9 cellular contexts compared by ENCODE assay signal in the genomic region with DNA sequence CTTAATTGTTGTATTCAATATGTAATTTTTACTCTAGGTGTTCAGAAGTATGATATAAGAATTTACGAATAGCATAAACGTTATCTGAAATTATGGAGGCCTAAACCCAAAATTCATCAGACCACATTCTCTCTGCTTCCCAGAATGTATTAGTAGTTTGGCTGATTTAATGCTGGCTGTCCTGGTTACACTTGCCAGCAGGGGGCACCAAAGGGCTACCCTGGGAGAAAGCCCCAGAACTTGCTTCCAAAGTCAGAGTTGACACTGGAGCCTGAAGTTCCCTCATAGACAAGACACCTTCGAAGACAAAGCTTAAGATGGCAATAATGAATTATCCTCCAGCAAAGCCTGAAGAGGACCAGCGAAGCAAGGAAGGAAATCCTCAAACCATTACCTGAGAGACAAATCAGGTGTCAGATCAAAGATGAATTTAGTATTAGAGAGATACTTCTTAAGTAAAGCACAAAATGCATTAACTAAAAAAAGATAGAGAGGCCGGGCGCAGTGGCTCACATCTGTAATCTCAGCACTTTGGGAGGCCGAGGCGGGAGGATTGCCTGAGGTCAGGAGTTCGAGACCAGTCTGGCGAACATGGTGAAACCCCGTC. TPM values are rescaled to one million over a fixed set of nuclear protein-coding genes. Genes with fewer than 3 reads are reported as not detected.
DNase-seq lines count a peak whose midpoint lies in the region; ATAC-seq and TF ChIP-seq lines count a peak whose summit lies in the region.
"Had no signal": no experiment of that assay in that cellular context is flagged by ENCODE, and none has a peak within 500 bp of the region (broad histone marks: within the 10 kb centered on the region; RNA-seq: fewer than 3 reads in every experiment).

No MANE protein-coding gene starts in this region.

- DNase-seq in CD14-positive monocyte (ENCODE audit: low spot score), result no peak
- DNase-seq in GM19238 (ENCODE audit: insufficient read length, low spot score), result peak; percentile 30
- peak; percentile 49 to 50 for DNase-seq in activated T-cell treated with anti-CD3 and anti-CD28 coated beads, Interleukin-2, amount 50 U/mL, for 72 hours
- DNase-seq in glutamatergic neuron, result peak; percentile 70
- DNase-seq in stimulated activated CD4-positive, alpha-beta T cell treated with anti-CD3 and anti-CD28 coated beads, Interleukin-15, amount 100 ng/mL, for 48 hours (ENCODE audit: low read depth in 2 of 2), result peak; percentile 11 to 44

- H3K9me2 ChIP-seq in OCI-LY1 (ENCODE audit: low read depth, low read length), result no peaks in the 10 kb centered on the region

- H3F3A ChIP-seq in OCI-LY1 (ENCODE audit: insufficient read depth, low read length), result no peaks in the 10 kb centered on the region

- no peak overlapping the region for H3K27ac ChIP-seq in OCI-LY1 (ENCODE audit: low read depth, low read length, poor library complexity, severe bottlenecking)

- no peaks in the 10 kb centered on the region for H3K4me1 ChIP-seq in OCI-LY1 (ENCODE audit: insufficient read depth, low read length, severe bottlenecking)

- H3K79me2 ChIP-seq in OCI-LY1 (ENCODE audit: insufficient read depth, low read length), result no peaks in the 10 kb centered on the region

- H3K4me1 Mint-ChIP-seq in CD14-positive monocyte (no peaks in the 10 kb centered on the region), glutamatergic neuron (ENCODE audit: low read depth, unreplicated experiment) (no peaks in the 10 kb centered on the region)
- H3K4me1 Mint-ChIP-seq in activated T-cell treated with anti-CD3 and anti-CD28 coated beads, Interleukin-2, amount 50 U/mL, for 72 hours (ENCODE audit: low read depth), result no peaks in the 10 kb centered on the region
- H3K4me1 Mint-ChIP-seq: IgD-negative memory B cell had no signal

- peak; percentile 74 for TF ChIP-seq CTCF in CD14-positive monocyte (IDR thresholded peaks at IDR 0.05)
- TF ChIP-seq CTCF in OCI-LY1 (IDR thresholded peaks at IDR 0.05; ENCODE audit: low read length), result peak; percentile 71
- TF ChIP-seq CTCF in glutamatergic neuron (IDR thresholded peaks at IDR 0.05; ENCODE audit: partially characterized antibody, unreplicated experiment), result peak; percentile 72

- H3K9me3 Mint-ChIP-seq in CD14-positive monocyte (peaks cover 0 to 1% (median 0%) of the 10 kb centered on the region in 7 donors), glutamatergic neuron (ENCODE audit: unreplicated experiment) (no peaks in the 10 kb centered on the region)
- H3K9me3 Mint-ChIP-seq in activated T-cell treated with anti-CD3 and anti-CD28 coated beads, Interleukin-2, amount 50 U/mL, for 72 hours, result no peaks in the 10 kb centered on the region
- H3K9me3 Mint-ChIP-seq: IgD-negative memory B cell had no signal

- H3K9me3 ChIP-seq in OCI-LY1 (ENCODE audit: low read length), result no peaks in the 10 kb centered on the region

- ATAC-seq in activated T-cell treated with anti-CD3 and anti-CD28 coated beads, Interleukin-2, amount 50 U/mL, for 72 hours (replicated peaks in 1 of 2), result no peak
- ATAC-seq in HG02610 (IDR thresholded peaks at IDR 0.05; ENCODE audit: unreplicated experiment), result no peak
- ATAC-seq in HG02763 (IDR thresholded peaks at IDR 0.05; ENCODE audit: unreplicated experiment), result no peak

- no peaks in the 10 kb centered on the region for H3K27me3 ChIP-seq in OCI-LY1 (ENCODE audit: insufficient read depth, low read length)

- no peak overlapping the region for H3K4me3 Mint-ChIP-seq in CD14-positive monocyte
- no peak overlapping the region for H3K4me3 Mint-ChIP-seq in activated T-cell treated with anti-CD3 and anti-CD28 coated beads, Interleukin-2, amount 50 U/mL, for 72 hours
- H3K4me3 Mint-ChIP-seq in glutamatergic neuron (ENCODE audit: unreplicated experiment), result no peak overlapping the region
- H3K4me3 Mint-ChIP-seq: IgD-negative memory B cell had no signal

- peaks cover 8 to 15% (median 10%) of the 10 kb centered on the region in 3 donors for H3K27me3 Mint-ChIP-seq in CD14-positive monocyte (ENCODE audit: low read depth in 3 of 3)
- H3K27me3 Mint-ChIP-seq in activated T-cell treated with anti-CD3 and anti-CD28 coated beads, Interleukin-2, amount 50 U/mL, for 72 hours (ENCODE audit: low read depth), result peaks cover 18% of the 10 kb centered on the region
- H3K27me3 Mint-ChIP-seq in glutamatergic neuron (ENCODE audit: unreplicated experiment), result peaks cover 1% of the 10 kb centered on the region

- no peaks in the 10 kb centered on the region for H3K36me3 ChIP-seq in OCI-LY1 (ENCODE audit: insufficient read depth, low read length)

- H4K20me1 ChIP-seq in OCI-LY1 (ENCODE audit: insufficient read depth, low read length), result no peaks in the 10 kb centered on the region

- no peaks in the 10 kb centered on the region for H3K36me3 Mint-ChIP-seq in CD14-positive monocyte
- H3K36me3 Mint-ChIP-seq in activated T-cell treated with anti-CD3 and anti-CD28 coated beads, Interleukin-2, amount 50 U/mL, for 72 hours (ENCODE audit: insufficient read depth in 2 of 2), result no peaks in the 10 kb centered on the region
- H3K36me3 Mint-ChIP-seq in glutamatergic neuron (ENCODE audit: unreplicated experiment), result no peaks in the 10 kb centered on the region
- H3K36me3 Mint-ChIP-seq: IgD-negative memory B cell had no signal

- no peak overlapping the region for H3K27ac Mint-ChIP-seq in CD14-positive monocyte
- no peak overlapping the region for H3K27ac Mint-ChIP-seq in activated T-cell treated with anti-CD3 and anti-CD28 coated beads, Interleukin-2, amount 50 U/mL, for 72 hours
- no peak overlapping the region for H3K27ac Mint-ChIP-seq in glutamatergic neuron (ENCODE audit: unreplicated experiment)
- H3K27ac Mint-ChIP-seq: IgD-negative memory B cell had no signal

- no peak overlapping the region for H3K4me3 ChIP-seq in OCI-LY1 (ENCODE audit: low read depth, low read length, poor library complexity, severe bottlenecking)

- H2AFZ ChIP-seq in OCI-LY1 (ENCODE audit: low read length), result no peak overlapping the region

- H3K4me2 ChIP-seq in OCI-LY1 (ENCODE audit: low read length), result no peak overlapping the region

- intact Hi-C loops in CD14-positive monocyte (cut with micrococcal nuclease), result loop anchor here in 1 of 2 donors (10.0 kb wide), 2 partner anchors 962 to 1372 kb away; no protein-coding TSS in a partner anchor

- H3K9ac ChIP-seq in OCI-LY1 (ENCODE audit: low read length), result no peak overlapping the region

RNA-seq across cellular contexts. Expression of gene ANOS1, which starts 11.3 kb away (rescaled TPM):
- under 1 TPM in 1 of 2 donors, not detected in 1; 0.18 TPM for polyA plus RNA-seq in CD14-positive monocyte
- total RNA-seq in activated T-cell treated with anti-CD3 and anti-CD28 coated beads, Interleukin-2, amount 50 U/mL, for 72 hours, result not detected
- total RNA-seq in glutamatergic neuron (ENCODE audit: unreplicated experiment), result 1.0 TPM
- polyA plus RNA-seq: IgD-negative memory B cell had no signal

RNA-seq across cellular contexts. Expression of gene FAM9A, which starts 58.0 kb away (rescaled TPM):
- polyA plus RNA-seq in CD14-positive monocyte, result not detected
- not detected for total RNA-seq in activated T-cell treated with anti-CD3 and anti-CD28 coated beads, Interleukin-2, amount 50 U/mL, for 72 hours
- not detected for total RNA-seq in glutamatergic neuron (ENCODE audit: unreplicated experiment)
- polyA plus RNA-seq: IgD-negative memory B cell had no signal
